ENCODE assay signal across 1 cellular context in genomic region chr1:227532019-227532619, GRCh38.
TF ChIP-seq lines count a peak whose summit lies in the region.

No MANE protein-coding gene starts in this region.

TF ChIP-seq in HEK293, 187 proteins besides CTCF, POLR2A, EP300 and RAD21 (continued from another document):
- no peak for TF ChIP-seq ZNF529 (tag by site-specific recombination; IDR thresholded peaks at IDR 0.05; ENCODE audit: insufficient replicate concordance)
- TF ChIP-seq ZNF248 (tag by site-specific recombination; IDR thresholded peaks at IDR 0.05), result no peak
- no peak for TF ChIP-seq ZBTB26 (tag by site-specific recombination; optimal IDR thresholded peaks at IDR 0.05)
- TF ChIP-seq MEIS1 (CRISPR knock-in tag; IDR thresholded peaks at IDR 0.05; ENCODE audit: borderline replicate concordance), result no peak
- no peak for TF ChIP-seq HOXC10 (CRISPR knock-in tag; IDR thresholded peaks at IDR 0.05)
- no peak for TF ChIP-seq ZNF112 (tag by site-specific recombination; IDR thresholded peaks at IDR 0.05)
- no peak for TF ChIP-seq ZNF350 (tag by site-specific recombination; IDR thresholded peaks at IDR 0.05)
- TF ChIP-seq ZNF792 (tag by site-specific recombination; IDR thresholded peaks at IDR 0.05), result no peak
- 0 out of 2 replicates have a peak, but pooled peaks have one; percentile 10 for TF ChIP-seq ZBTB8A (tag by site-specific recombination; IDR thresholded peaks at IDR 0.05)
- no peak for TF ChIP-seq ZNF558 (tag by site-specific recombination; IDR thresholded peaks at IDR 0.05)
- TF ChIP-seq ZNF513 (tag by site-specific recombination; IDR thresholded peaks at IDR 0.05), result no peak
- no peak for TF ChIP-seq ZBTB6 (tag by site-specific recombination; IDR thresholded peaks at IDR 0.05)
- no peak for TF ChIP-seq KLF10 (tag by site-specific recombination; IDR thresholded peaks at IDR 0.05)
- no peak for TF ChIP-seq ZNF24 (tag by site-specific recombination; IDR thresholded peaks at IDR 0.05)
- TF ChIP-seq RBAK (tag by site-specific recombination; IDR thresholded peaks at IDR 0.05), result no peak
- peak; percentile 93 for TF ChIP-seq ZFHX2 (tag by site-specific recombination; conservative IDR thresholded peaks at IDR 0.05)
- TF ChIP-seq ZNF341 (tag by site-specific recombination; IDR thresholded peaks at IDR 0.05; ENCODE audit: low read depth), result no peak
- no peak for TF ChIP-seq YY1 (tag by site-specific recombination; IDR thresholded peaks at IDR 0.05)
- TF ChIP-seq ZBTB44 (tag by site-specific recombination; IDR thresholded peaks at IDR 0.05), result no peak
- no peak for TF ChIP-seq SP3 (tag by site-specific recombination; IDR thresholded peaks at IDR 0.05)
- TF ChIP-seq EGR2 (tag by site-specific recombination; IDR thresholded peaks at IDR 0.05; ENCODE audit: low read depth), result peak; percentile 96
- no peak for TF ChIP-seq ZBTB20 (tag by site-specific recombination; IDR thresholded peaks at IDR 0.05)
- no peak for TF ChIP-seq ZNF138 (tag by site-specific recombination; IDR thresholded peaks at IDR 0.05; ENCODE audit: borderline replicate concordance)
- no peak for TF ChIP-seq ZNF843 (tag by site-specific recombination; IDR thresholded peaks at IDR 0.05)
- TF ChIP-seq ZBTB7A (tag by site-specific recombination; IDR thresholded peaks at IDR 0.05; ENCODE audit: low read depth), result no peak
